Comparison of ENCODE assay signal across 9 cellular contexts in genomic region chr7:144854839-144855424, GRCh38. TPM values are rescaled to one million over a fixed set of nuclear protein-coding genes. Genes with fewer than 3 reads are reported as not detected.
DNase-seq lines count a peak whose midpoint lies in the region; ATAC-seq, FAIRE-seq and TF ChIP-seq lines count a peak whose summit lies in the region.
"Had no signal": no experiment of that assay in that cellular context is flagged by ENCODE, and none has a peak within 500 bp of the region (broad histone marks: within the 10 kb centered on the region; RNA-seq: fewer than 3 reads in every experiment).

No MANE protein-coding gene starts in this region.

- in situ Hi-C loops in G401 (cut with HindIII; ENCODE audit: low sequenced_read_pairs): no loop called here
- in situ Hi-C loops in GM12878 (cut with MboI): no loop called here

- no peaks in the 10 kb centered on the region for H3K4me1 ChIP-seq in GM12878 (ENCODE audit: control insufficient read depth, insufficient read depth, low read length)

- no peaks in the 10 kb centered on the region for H4K20me1 ChIP-seq in GM12878 (ENCODE audit: control insufficient read depth, insufficient read depth)

- TF ChIP-seq CTCF in GM12878 (IDR thresholded peaks at IDR 0.05 in 2 of 3, conservative IDR thresholded peaks at IDR 0.05 in 1 of 3; ENCODE audit: control insufficient read depth in 2 of 3, extremely low read depth in 1 of 3, insufficient read depth in 1 of 3, low read depth in 3 of 3, low read length in 3 of 3): peak; percentile 35 to 42 (median 39); a peak in 5 of 6 replicates
- peak; percentile 61 to 73 (median 63) for TF ChIP-seq CTCF in nephron (IDR thresholded peaks at IDR 0.05; ENCODE audit: unreplicated experiment in 3 of 3)
- no peak for TF ChIP-seq CTCF in coronary artery (IDR thresholded peaks at IDR 0.05)

- no peak overlapping the region for H3K4me3 Mint-ChIP-seq in nephron
- H3K4me3 Mint-ChIP-seq: T-helper 1 cell treated with Interleukin-12 subunit alpha and Interleukin-12 subunit beta and Interleukin-4 antibody, amounts not matched to agents 30 μg/mL and 1 μg/mL, for 36 hours had no signal

- CTCF ChIA-PET in GM12878 (lab: Yijun Ruan, JAX): interaction anchor here (1.0 to 1.6 kb wide), 6 partner anchors 9 to 1236 kb away, joined by 3 to 5 read pairs (median 3); no protein-coding TSS in a partner anchor

- POLR2A ChIA-PET in GM12878 (lab: Charles Lee): no interaction called here

- FAIRE-seq in GM12878 (lab: Jason Lieb, UNC): no peak

- H3K9me3 Mint-ChIP-seq in nephron: peaks cover 4% of the 10 kb centered on the region

- TF ChIP-seq EP300 in GM12878 (IDR thresholded peaks at IDR 0.05; ENCODE audit: borderline replicate concordance in 1 of 2, control insufficient read depth in 1 of 2, low read depth in 2 of 2, low read length in 2 of 2): no peak

- no peak overlapping the region for H3K27ac Mint-ChIP-seq in nephron
- H3K27ac Mint-ChIP-seq: T-helper 1 cell treated with Interleukin-12 subunit alpha and Interleukin-12 subunit beta and Interleukin-4 antibody, amounts not matched to agents 30 μg/mL and 1 μg/mL, for 36 hours had no signal

- no peak overlapping the region for H3K4me3 ChIP-seq in GM12878
- no peak overlapping the region for H3K4me3 ChIP-seq in coronary artery

- no peak for ATAC-seq in GM12878
- no peak for ATAC-seq in left lobe of liver

- no peaks in the 10 kb centered on the region for H3K36me3 ChIP-seq in GM12878 (ENCODE audit: control insufficient read depth in 2 of 2, insufficient read depth in 2 of 2, low read length in 1 of 2)

- intact Hi-C loops in GM12878 (cut with micrococcal nuclease; ENCODE audit: unreplicated experiment): loop anchor here (5.0 kb wide), 1 partner anchor 1237 kb away; no protein-coding TSS in a partner anchor

- no peaks in the 10 kb centered on the region for H3K27me3 Mint-ChIP-seq in nephron (ENCODE audit: low read depth)

- no peak overlapping the region for H3K9ac ChIP-seq in GM12878 (ENCODE audit: control insufficient read depth, insufficient read depth, low read length)

- TF ChIP-seq POLR2A in GM12878 (IDR thresholded peaks at IDR 0.05; ENCODE audit: low read depth, low read length): no peak

- H2AFZ ChIP-seq in GM12878 (ENCODE audit: control insufficient read depth, low read depth, low read length): no peak overlapping the region

- RAD21 ChIA-PET in GM12878 (lab: Charles Lee; ENCODE audit: unreplicated experiment): no interaction called here

- H3K9me3 ChIP-seq in GM12878 (replicated peaks; ENCODE audit: control insufficient read depth, insufficient read depth, low read length): no peaks in the 10 kb centered on the region

- H3K4me1 Mint-ChIP-seq in nephron: peaks cover 4% of the 10 kb centered on the region

- H3K36me3 Mint-ChIP-seq in nephron (ENCODE audit: low read depth): no peaks in the 10 kb centered on the region

- H3K4me2 ChIP-seq in GM12878 (ENCODE audit: control insufficient read depth, insufficient read depth): no peak overlapping the region

- no peaks in the 10 kb centered on the region for H3K27me3 ChIP-seq in GM12878 (replicated peaks in 1 of 2; ENCODE audit: control insufficient read depth in 2 of 2, insufficient read depth in 2 of 2, low read length in 1 of 2)

- WGBS in GM12878 (ENCODE audit: insufficient coverage, insufficient replicate concordance, low lambda C conversion rate, missing lambda C conversion rate): 31% methylated on average over 3 of the region's 3 CpGs

- no peaks in the 10 kb centered on the region for H3K79me2 ChIP-seq in GM12878 (ENCODE audit: control insufficient read depth, insufficient read depth, low read length)

- TF ChIP-seq RAD21 in GM12878 (IDR thresholded peaks at IDR 0.05; ENCODE audit: insufficient read depth, low read depth, low read length): peak; percentile 56

- SMC1A ChIA-PET in GM12878 (lab: Charles Lee; ENCODE audit: uncharacterized antibody, unreplicated experiment): interaction anchor here (1.1 to 1.6 kb wide), 2 partner anchors 9 to 69 kb away, joined by 4 to 6 read pairs; no protein-coding TSS in a partner anchor

- DNase-seq in G401 (ENCODE audit: low spot score) (peak; percentile 28), NCI-H1105 (lab: John Stamatoyannopoulos, UW) (peak; percentile 43), GM12878 (ENCODE audit: low read depth, low spot score) (no peak), coronary artery (ENCODE audit: low spot score) (no peak), NCI-H187 (lab: John Stamatoyannopoulos, UW) (no peak), DMS114 treated with DMSO at 0.1 percent for 48 hours (lab: John Stamatoyannopoulos, UW; ENCODE audit: unreplicated experiment) (no peak), left lobe of liver (ENCODE audit: low spot score) (no peak)

- no peak overlapping the region for H3K27ac ChIP-seq in GM12878 (ENCODE audit: control insufficient read depth, insufficient read depth)
- no peak overlapping the region for H3K27ac ChIP-seq in coronary artery

- no TSS peak for BruUV-seq in GM12878 (replicated peaks; lab: Mats Ljungman, UMichigan)

TF ChIP-seq in GM12878, 131 proteins besides CTCF, POLR2A, EP300 and RAD21:
- no peak for TF ChIP-seq GABPA (IDR thresholded peaks at IDR 0.05; ENCODE audit: low read depth)
- TF ChIP-seq SMC3 (IDR thresholded peaks at IDR 0.05; ENCODE audit: borderline replicate concordance, low read length): peak; percentile 39; the same call in 1 of the 2 replicates
- no peak for TF ChIP-seq ASH2L (IDR thresholded peaks at IDR 0.05; ENCODE audit: borderline replicate concordance, low read depth)
TF ChIP-seq in GM12878: peak in this region for 1.

RNA-seq across cellular contexts. Expression of gene TPK1, which starts 19.1 kb away (rescaled TPM):
- total RNA-seq in G401 (2014; rRNA removed; shearing (Covaris generic)): 1.6 and 2.0 TPM in 2 replicates
- total RNA-seq in GM12878 (2013; cell fraction: nucleolus; rRNA removed): 38.9 and 39.7 TPM in 2 replicates
- total RNA-seq in GM12878 (2014; rRNA removed) (7.8 and 8.2 TPM in 2 replicates), GM12878 (2014; rRNA removed; fragmentation: Illumina TruSeq; extraction: Trizol) (7.3 and 10.6 TPM in 2 replicates), GM12878 (2021) (5.6 and 7.7 TPM in 2 replicates), left lobe of liver (3.7 TPM)
- polyA plus RNA-seq in GM12878 (2011; ENCODE audit: low read depth): 15.2 TPM
- polyA plus RNA-seq in GM12878 (2011; rRNA removed) (13.6 and 13.8 TPM in 2 replicates), GM12878 (2014; fragmentation: Illumina TruSeq; extraction: Trizol) (7.1 and 7.4 TPM in 2 replicates), GM12878 (2014; fragmentation: Nextera tagmentation; extraction: Ambion mirVana) (10 to 100 TPM in 1 of 2 experiments, 1 to 10 TPM in 1; 8.0 to 11.3 TPM), GM12878 (2014; rRNA removed) (5.6 and 7.8 TPM in 2 replicates), GM12878 (2016; fragmentation: Nextera tagmentation; extraction: Ambion mirVana) (10 to 100 TPM; 14.2 to 19.0 TPM)
- 8.6 and 10.7 TPM in 2 replicates for polyA plus RNA-seq in GM12878 (2011; cell fraction: cytosol; rRNA removed)
- 6.9 and 12.2 TPM in 2 replicates for polyA plus RNA-seq in GM12878 (2011; cell fraction: nucleus; rRNA removed)
- 6.7 and 8.0 TPM in 2 replicates for polyA plus RNA-seq in GM12878 (2012)
- polyA minus RNA-seq in GM12878 (2011; rRNA and poly(A)+ RNA removed): 34.8 and 44.3 TPM in 2 replicates
- 6.1 and 6.4 TPM in 2 replicates for polyA minus RNA-seq in GM12878 (2011; cell fraction: cytosol; rRNA and poly(A)+ RNA removed)
- polyA minus RNA-seq in GM12878 (2011; cell fraction: nucleus; rRNA and poly(A)+ RNA removed): 32.3 and 49.6 TPM in 2 replicates

Comparison
In these comparisons a context has a peak if more than half of its experiments do, and no peak if none do; other contexts are left out.
1. DNase-seq: peak in G401 (single experiment) and NCI-H1105 (single experiment); none in GM12878 (single experiment), coronary artery (single experiment), NCI-H187 (0 of 2), DMS114 treated with DMSO at 0.1 percent for 48 hours (single experiment) and left lobe of liver (single experiment).